8 cellular contexts compared by ENCODE assay signal in genomic region chr16:67892899-67893790, GRCh38. TPM values are rescaled to one million over a fixed set of nuclear protein-coding genes. Genes with fewer than 3 reads are reported as not detected.
DNase-seq lines count a peak whose midpoint lies in the region; ATAC-seq and TF ChIP-seq lines count a peak whose summit lies in the region.

Gene PSKH1 (plus strand): TSS chr16:67893254. CDS start chr16:67908750, 15,496 bp downstream.

- peaks cover 9% of the 10 kb centered on the region for H3K4me1 Mint-ChIP-seq in GM23338
- peaks cover 22 to 48% (median 35%) of the 10 kb centered on the region in 7 donors for H3K4me1 Mint-ChIP-seq in naive thymus-derived CD4-positive, alpha-beta T cell
- peaks cover 26% of the 10 kb centered on the region for H3K4me1 Mint-ChIP-seq in stimulated activated memory B cell treated with anti-CD40 and anti-IgM and Interleukin-4, amounts not matched to agents 10 μg/mL and 1 μg/mL and 100 μg/mL, for 72 hours

- CTCF ChIA-PET in naive thymus-derived CD4-positive, alpha-beta T cell (lab: Charles Lee) = interaction anchor here (3.0 kb wide), 1 partner anchor 9 kb away, joined by 9 read pairs; no protein-coding TSS in a partner anchor

- H3K36me3 ChIP-seq in DND-41 (ENCODE audit: insufficient read depth, low read length) (peaks cover 5% of the 10 kb centered on the region; the same call in 1 of the 2 replicates), GM23338 (ENCODE audit: insufficient read depth) (no peaks in the 10 kb centered on the region), fibroblast of lung (ENCODE audit: control insufficient read depth, insufficient read depth, low read length) (no peaks in the 10 kb centered on the region)
- H3K36me3 ChIP-seq in naive thymus-derived CD4-positive, alpha-beta T cell (ENCODE audit: control insufficient read depth in 2 of 3, insufficient read depth in 3 of 3, low read length in 3 of 3) = peaks cover 0 to 4% (median 0%) of the 10 kb centered on the region in 3 experiments

- H3K79me2 ChIP-seq in DND-41 (ENCODE audit: insufficient read depth, low read length) (peaks cover 50% of the 10 kb centered on the region), GM23338 (replicated peaks; ENCODE audit: insufficient read depth) (peaks cover 49% of the 10 kb centered on the region), fibroblast of lung (ENCODE audit: control insufficient read depth, insufficient read depth, low read length) (peaks cover 29% of the 10 kb centered on the region)

- TF ChIP-seq CTCF in DND-41 (IDR thresholded peaks at IDR 0.05; ENCODE audit: borderline replicate concordance, extremely low read depth, low read length, poor library complexity, severe bottlenecking) (no peak), GM23338 (conservative IDR thresholded peaks at IDR 0.05; ENCODE audit: low read depth in 2 of 2) (no peak), LNCaP clone FGC (IDR thresholded peaks at IDR 0.05; ENCODE audit: control insufficient read depth, extremely low read depth, insufficient read depth) (no peak), fibroblast of lung (conservative IDR thresholded peaks at IDR 0.05 in 1 of 2, IDR thresholded peaks at IDR 0.05 in 1 of 2; ENCODE audit: low read depth in 1 of 2, low read length in 2 of 2) (no peak)

- H3K4me3 ChIP-seq in DND-41 (ENCODE audit: low read depth in 1 of 2, low read length in 2 of 2) (peak within 1 kb of the TSS; percentile 78 to 97), GM23338 (peak within 1 kb of the TSS; percentile 82), LNCaP clone FGC (ENCODE audit: low read depth, low read length) (peak within 1 kb of the TSS; percentile 92), fibroblast of lung (replicated peaks in 1 of 4; ENCODE audit: control extremely low read depth in 1 of 4, insufficient read depth in 1 of 4, low read depth in 3 of 4, low read length in 4 of 4) (peak within 1 kb of the TSS; percentile 82 to 99 (median 97))
- peak within 1 kb of the TSS; percentile 89 for H3K4me3 ChIP-seq in naive thymus-derived CD4-positive, alpha-beta T cell (ENCODE audit: low read length)

- peaks cover 4% of the 10 kb centered on the region for H3K27me3 Mint-ChIP-seq in GM23338 (ENCODE audit: insufficient read depth, low read depth, poor library complexity)
- H3K27me3 Mint-ChIP-seq in naive thymus-derived CD4-positive, alpha-beta T cell = no peaks in the 10 kb centered on the region
- no peaks in the 10 kb centered on the region for H3K27me3 Mint-ChIP-seq in stimulated activated memory B cell treated with anti-CD40 and anti-IgM and Interleukin-4, amounts not matched to agents 10 μg/mL and 1 μg/mL and 100 μg/mL, for 72 hours

- H3K27ac ChIP-seq in DND-41 (ENCODE audit: low read length) (peak within 1 kb of the TSS; percentile 78), GM23338 (ENCODE audit: low read depth) (peak within 1 kb of the TSS; percentile 84), fibroblast of lung (ENCODE audit: insufficient read depth, low read length) (peak within 1 kb of the TSS; percentile 97)
- peak within 1 kb of the TSS; percentile 94 for H3K27ac ChIP-seq in naive thymus-derived CD4-positive, alpha-beta T cell (ENCODE audit: low read depth, low read length)

- H3K9me3 Mint-ChIP-seq in GM23338 = no peaks in the 10 kb centered on the region
- no peaks in the 10 kb centered on the region for H3K9me3 Mint-ChIP-seq in naive thymus-derived CD4-positive, alpha-beta T cell
- H3K9me3 Mint-ChIP-seq in stimulated activated memory B cell treated with anti-CD40 and anti-IgM and Interleukin-4, amounts not matched to agents 10 μg/mL and 1 μg/mL and 100 μg/mL, for 72 hours = no peaks in the 10 kb centered on the region

- peak within 1 kb of the TSS; percentile 94 for H3K4me2 ChIP-seq in DND-41 (ENCODE audit: insufficient read depth, low read length)
- peak within 1 kb of the TSS; percentile 81 for H3K4me2 ChIP-seq in GM23338
- peak within 1 kb of the TSS; percentile 98 for H3K4me2 ChIP-seq in fibroblast of lung (ENCODE audit: extremely low read depth, insufficient read depth, low read length)

- peaks cover 8% of the 10 kb centered on the region; the same call in 1 of the 2 replicates for H3F3A ChIP-seq in GM23338 (replicated peaks; ENCODE audit: low read depth)

- no peaks in the 10 kb centered on the region for H3K9me2 ChIP-seq in GM23338 (ENCODE audit: insufficient read depth)

- H3K9ac ChIP-seq in DND-41 (ENCODE audit: low read depth, low read length) (peak within 1 kb of the TSS; percentile 97), fibroblast of lung (ENCODE audit: insufficient read depth, low read length) (peak within 1 kb of the TSS; percentile 100)

- DNase-seq in DND-41 = peak; percentile 95
- peak; percentile 99 for DNase-seq in GM23338 (ENCODE audit: low spot score)
- DNase-seq in LNCaP clone FGC (ENCODE audit: low read depth) = peak; percentile 85
- DNase-seq in RPMI8226 = peak; percentile 98
- DNase-seq in activated T-helper 1 cell treated with anti-CD3 and anti-CD28 coated beads, Interleukin-2, amount 50 U/mL, for 16 hours (ENCODE audit: low read depth in 1 of 2, low spot score in 1 of 2) = peak; percentile 90 to 94
- peak; percentile 93 to 95 for DNase-seq in fibroblast of lung (ENCODE audit: low read depth in 2 of 2)
- DNase-seq in naive thymus-derived CD4-positive, alpha-beta T cell = peak; percentile 77 to 92 (median 84)

- POLR2A ChIA-PET in naive thymus-derived CD4-positive, alpha-beta T cell (lab: Charles Lee) = interaction anchor here (0.6 to 2.7 kb wide), 16 partner anchors 11 to 352 kb away, joined by 3 to 25 read pairs (median 4); partner anchors contain the start of genes EDC4, PLA2G15, PSMB10 and RANBP10

- peak within 1 kb of the TSS; percentile 98 for H3K27ac Mint-ChIP-seq in GM23338
- H3K27ac Mint-ChIP-seq in naive thymus-derived CD4-positive, alpha-beta T cell = peak within 1 kb of the TSS; percentile 85 to 98 (median 97)
- peak within 1 kb of the TSS; percentile 89 for H3K27ac Mint-ChIP-seq in stimulated activated memory B cell treated with anti-CD40 and anti-IgM and Interleukin-4, amounts not matched to agents 10 μg/mL and 1 μg/mL and 100 μg/mL, for 72 hours

- H2AFZ ChIP-seq in DND-41 (ENCODE audit: low read depth, low read length) = peak within 1 kb of the TSS; percentile 95
- H2AFZ ChIP-seq in GM23338 = 0 out of 2 replicates have a peak within 1 kb of the TSS, but pooled peaks have one; percentile 26
- H2AFZ ChIP-seq in fibroblast of lung (ENCODE audit: low read length) = peak within 1 kb of the TSS; percentile 84

- peaks cover 3% of the 10 kb centered on the region; the same call in 1 of the 2 replicates for H4K20me1 ChIP-seq in DND-41 (ENCODE audit: insufficient read depth, low read length)
- peaks cover 8% of the 10 kb centered on the region for H4K20me1 ChIP-seq in GM23338 (replicated peaks; ENCODE audit: insufficient read depth)
- H4K20me1 ChIP-seq in fibroblast of lung (ENCODE audit: control insufficient read depth, extremely low read depth, insufficient read depth, low read length) = no peaks in the 10 kb centered on the region

- H3K9me3 ChIP-seq in DND-41 (ENCODE audit: insufficient read depth, low read length, severe bottlenecking) = no peaks in the 10 kb centered on the region
- H3K9me3 ChIP-seq in fibroblast of lung (ENCODE audit: control insufficient read depth, insufficient read depth, low read depth, low read length) = no peaks in the 10 kb centered on the region
- H3K9me3 ChIP-seq in naive thymus-derived CD4-positive, alpha-beta T cell (ENCODE audit: control insufficient read depth in 2 of 3, low read length in 3 of 3) = no peaks in the 10 kb centered on the region

- H3K27me3 ChIP-seq in DND-41 (ENCODE audit: insufficient read depth, low read length, poor library complexity) (no peaks in the 10 kb centered on the region), GM23338 (ENCODE audit: insufficient read depth) (no peaks in the 10 kb centered on the region), fibroblast of lung (ENCODE audit: control insufficient read depth, insufficient read depth, low read length) (no peaks in the 10 kb centered on the region)
- H3K27me3 ChIP-seq in naive thymus-derived CD4-positive, alpha-beta T cell (ENCODE audit: control insufficient read depth in 2 of 2, insufficient read depth in 2 of 2, low read length in 2 of 2) = no peaks in the 10 kb centered on the region

- ATAC-seq in DND-41 (ENCODE audit: insufficient read depth, low read depth) (peak; percentile 98), GM23338 (peak; percentile 97)
- ATAC-seq in naive thymus-derived CD4-positive, alpha-beta T cell = peak; percentile 99
- peak; percentile 99 for ATAC-seq in stimulated activated memory B cell treated with anti-CD40 and anti-IgM and Interleukin-4, amounts not matched to agents 10 μg/mL and 1 μg/mL and 100 μg/mL, for 72 hours

- no peaks in the 10 kb centered on the region; the same call in 2 of the 3 replicates for H3K36me3 Mint-ChIP-seq in GM23338 (ENCODE audit: low read depth)
- peaks cover 0 to 4% (median 0%) of the 10 kb centered on the region in 5 donors for H3K36me3 Mint-ChIP-seq in naive thymus-derived CD4-positive, alpha-beta T cell
- H3K36me3 Mint-ChIP-seq in stimulated activated memory B cell treated with anti-CD40 and anti-IgM and Interleukin-4, amounts not matched to agents 10 μg/mL and 1 μg/mL and 100 μg/mL, for 72 hours = no peaks in the 10 kb centered on the region

- intact Hi-C loops in naive thymus-derived CD4-positive, alpha-beta T cell (cut with micrococcal nuclease) = loop anchor here (1.0 to 10.0 kb wide), 18 partner anchors 20 to 555 kb away; partner anchors contain the start of genes ACD (in 2 of the 2), CTCF (in 2 of the 2), PARD6A (in 2 of the 2) and RANBP10 (in 2 of the 2)

- peak within 1 kb of the TSS; percentile 97 for H3K4me3 Mint-ChIP-seq in GM23338
- peak within 1 kb of the TSS; percentile 86 to 97 (median 94) for H3K4me3 Mint-ChIP-seq in naive thymus-derived CD4-positive, alpha-beta T cell
- peak within 1 kb of the TSS; percentile 94 for H3K4me3 Mint-ChIP-seq in stimulated activated memory B cell treated with anti-CD40 and anti-IgM and Interleukin-4, amounts not matched to agents 10 μg/mL and 1 μg/mL and 100 μg/mL, for 72 hours

- H3K4me1 ChIP-seq in DND-41 (ENCODE audit: insufficient read depth, low read length) = peaks cover 32% of the 10 kb centered on the region
- peaks cover 14% of the 10 kb centered on the region for H3K4me1 ChIP-seq in GM23338 (ENCODE audit: insufficient read depth)
- H3K4me1 ChIP-seq in fibroblast of lung (ENCODE audit: control insufficient read depth, extremely low read depth, insufficient read depth, low read length) = peaks cover 6% of the 10 kb centered on the region
- H3K4me1 ChIP-seq in naive thymus-derived CD4-positive, alpha-beta T cell (ENCODE audit: control insufficient read depth in 2 of 2, insufficient read depth in 2 of 2, low read length in 2 of 2) = peaks cover 12 to 15% of the 10 kb centered on the region in 2 donors

RNA-seq across cellular contexts. Expression of gene PSKH1, which starts in this region (rescaled TPM):
- total RNA-seq in GM23338 (2014; rRNA removed; shearing (Covaris generic)) = 22.1 and 23.9 TPM in 2 replicates
- 8.3 and 14.3 TPM in 2 replicates for polyA plus RNA-seq in GM23338 (2016; fragmentation: Nextera tagmentation; extraction: Ambion mirVana)
- 11.8 and 13.4 TPM in 2 replicates for total RNA-seq in fibroblast of lung
- polyA plus RNA-seq in fibroblast of lung = 14.2 and 15.4 TPM in 2 replicates
- polyA plus RNA-seq in fibroblast of lung (2012) = 19.0 and 19.4 TPM in 2 replicates
- 71.1 and 74.2 TPM in 2 replicates for polyA minus RNA-seq in fibroblast of lung (ENCODE audit: low replicate concordance)
- total RNA-seq in naive thymus-derived CD4-positive, alpha-beta T cell = 10 to 100 TPM; 18.0 to 28.5 (median 23.3) TPM
- 10 to 100 TPM; 20.7 to 34.0 TPM for polyA plus RNA-seq in naive thymus-derived CD4-positive, alpha-beta T cell

Comparison
In these comparisons a context has a peak if more than half of its experiments do, and no peak if none do; other contexts are left out.
1. Peak in every context shown above with its lines: DNase-seq, ATAC-seq, H3K4me3 ChIP-seq and H3K27ac ChIP-seq.
2. H2AFZ ChIP-seq: peak in every context shown above with its lines; median percentile 95 in DND-41; 84 in fibroblast of lung; 26 in GM23338.